In the genomic region with DNA sequence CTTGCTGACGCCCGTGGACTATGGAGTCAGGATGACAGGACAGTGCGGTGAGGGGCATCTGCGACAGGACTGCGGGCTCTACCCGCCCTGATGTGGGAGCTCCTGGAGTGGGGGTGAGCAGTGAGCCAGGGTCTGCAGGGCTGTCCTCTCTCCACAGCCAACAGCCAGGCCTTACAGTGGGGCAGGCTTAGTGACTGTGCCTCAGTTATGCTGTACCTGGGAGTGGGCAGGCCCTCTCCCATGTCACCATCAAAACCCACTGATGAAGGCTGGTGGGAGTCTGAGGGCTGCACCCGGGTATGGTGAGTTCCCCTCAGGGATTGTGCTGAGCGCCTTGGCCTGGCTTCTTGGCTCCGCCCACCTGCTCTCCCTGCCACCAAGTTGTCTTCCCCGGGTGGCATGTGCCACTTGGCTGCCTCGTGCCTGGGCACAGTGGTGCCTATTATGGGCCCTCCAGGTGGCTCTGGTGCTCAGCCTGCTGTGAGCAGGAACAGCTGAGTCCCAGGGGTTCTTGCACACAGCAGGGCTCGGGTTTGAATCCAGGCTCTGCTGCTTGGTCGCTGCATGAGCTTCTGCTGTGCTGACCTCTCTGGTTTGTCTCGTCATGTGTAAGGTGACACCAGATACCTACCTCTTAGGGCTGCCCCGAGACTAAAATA, we compare ENCODE assay signal across 20 cellular contexts.
"Had no signal": no experiment of that assay in that cellular context is flagged by ENCODE, and none has a peak within 500 bp of the region (broad histone marks: within the 10 kb centered on the region; RNA-seq: fewer than 3 reads in every experiment).

No MANE protein-coding gene starts in this region.

- H3K9me3 Mint-ChIP-seq: activated CD4-positive, alpha-beta T cell treated with anti-CD3 and anti-CD28 coated beads, Interleukin-2, amount 10 ng/mL, durations not matched to agents 24 days and 14 days; activated naive CD4-positive, alpha-beta T cell treated with anti-CD3 and anti-CD28 coated beads for 36 hours; activated T-cell treated with anti-CD3 and anti-CD28 coated beads, Interleukin-2, amount 50 U/mL, for 4 hours; brain; central memory CD8-positive, alpha-beta T cell; WTC11 had no signal

- H3K27me3 Mint-ChIP-seq: activated CD4-positive, alpha-beta T cell treated with anti-CD3 and anti-CD28 coated beads, Interleukin-2, amount 10 ng/mL, durations not matched to agents 24 days and 14 days; activated naive CD8-positive, alpha-beta T cell; brain; central memory CD8-positive, alpha-beta T cell; T-helper 17 cell had no signal

- DNase-seq: activated CD4-positive, alpha-beta T cell treated with anti-CD3 and anti-CD28 coated beads for 1 hour; activated CD4-positive, alpha-beta T cell treated with anti-CD3 and anti-CD28 coated beads, Interleukin-2, amount 10 ng/mL, durations not matched to agents 24 days and 14 days; activated CD4-positive, alpha-beta T cell treated with anti-CD3 and anti-CD28 coated beads, Interleukin-2, amount 50 U/mL, for 48 hours; activated effector memory CD4-positive, alpha-beta T cell treated with anti-CD3 and anti-CD28 coated beads, Interleukin-2, amount 50 U/mL, for 16 hours; activated naive CD4-positive, alpha-beta T cell treated with anti-CD3 and anti-CD28 coated beads for 36 hours; activated T-cell treated with anti-CD3 and anti-CD28 coated beads, Interleukin-2, amount 50 U/mL, for 4 hours; amygdala; NCI-H1092; NCI-H1417; NCI-H2029; NCI-H2107; NCI-H446; NCI-H524; SHP77 treated with DMSO at 0.1 percent for 48 hours; T-helper 17 cell; T-helper 9 cell had no signal

- ATAC-seq: activated T-cell treated with anti-CD3 and anti-CD28 coated beads, Interleukin-2, amount 50 U/mL, for 4 hours; T-helper 17 cell; WTC11 had no signal

- H3K4me3 Mint-ChIP-seq: activated CD4-positive, alpha-beta T cell treated with anti-CD3 and anti-CD28 coated beads, Interleukin-2, amount 10 ng/mL, durations not matched to agents 24 days and 14 days; activated naive CD4-positive, alpha-beta T cell treated with anti-CD3 and anti-CD28 coated beads for 36 hours; activated naive CD8-positive, alpha-beta T cell; activated T-cell treated with anti-CD3 and anti-CD28 coated beads, Interleukin-2, amount 50 U/mL, for 4 hours; brain; central memory CD8-positive, alpha-beta T cell; T-helper 17 cell; WTC11 had no signal

- H3K27ac Mint-ChIP-seq: activated CD4-positive, alpha-beta T cell treated with anti-CD3 and anti-CD28 coated beads, Interleukin-2, amount 10 ng/mL, durations not matched to agents 24 days and 14 days; activated naive CD4-positive, alpha-beta T cell treated with anti-CD3 and anti-CD28 coated beads for 36 hours; activated naive CD8-positive, alpha-beta T cell; T-helper 17 cell; WTC11 had no signal
